14 cellular contexts compared by ENCODE assay signal in genomic region chr9:91905237-91905650, GRCh38. TPM values are rescaled to one million over a fixed set of nuclear protein-coding genes. Genes with fewer than 3 reads are reported as not detected.
DNase-seq lines count a peak whose midpoint lies in the region; ATAC-seq, FAIRE-seq and TF ChIP-seq lines count a peak whose summit lies in the region.
"Had no signal": no experiment of that assay in that cellular context is flagged by ENCODE, and none has a peak within 500 bp of the region (broad histone marks: within the 10 kb centered on the region; RNA-seq: fewer than 3 reads in every experiment).

No MANE protein-coding gene starts in this region.

- no peaks in the 10 kb centered on the region for H4K20me1 ChIP-seq in GM12878 (ENCODE audit: control insufficient read depth, insufficient read depth)

- H3K79me1 ChIP-seq in neuronal stem cell (ENCODE audit: low read depth, low read length) = peaks cover 11% of the 10 kb centered on the region

- H3K27me3 Mint-ChIP-seq in CD4-positive, alpha-beta T cell = peaks cover 11% of the 10 kb centered on the region

- FAIRE-seq in GM19239 (lab: Jason Lieb, UNC) (peak; percentile 8), GM12878 (lab: Jason Lieb, UNC) (peak; percentile 61)

- H3K79me2 ChIP-seq in GM12878 (ENCODE audit: control insufficient read depth, insufficient read depth, low read length) = no peaks in the 10 kb centered on the region

- peaks cover 5% of the 10 kb centered on the region for H3K4me1 Mint-ChIP-seq in CD4-positive, alpha-beta T cell (ENCODE audit: low read depth)

- H3K4me2 ChIP-seq in GM12878 (ENCODE audit: control insufficient read depth, insufficient read depth) (no peak overlapping the region), neuronal stem cell (ENCODE audit: insufficient read depth, low read length, poor library complexity, severe bottlenecking) (no peak overlapping the region)

- no peaks in the 10 kb centered on the region for H3K9me3 Mint-ChIP-seq in CD4-positive, alpha-beta T cell
- H3K9me3 Mint-ChIP-seq: H9; T-helper 1 cell treated with Interleukin-12 subunit alpha and Interleukin-12 subunit beta and Interleukin-4 antibody, amounts not matched to agents 30 μg/mL and 1 μg/mL, for 36 hours had no signal

- no peak overlapping the region for H2AFZ ChIP-seq in GM12878 (ENCODE audit: control insufficient read depth, low read depth, low read length)
- no peak overlapping the region for H2AFZ ChIP-seq in neuronal stem cell (ENCODE audit: low read length)

- no peak overlapping the region for H3K4me3 Mint-ChIP-seq in CD4-positive, alpha-beta T cell
- H3K4me3 Mint-ChIP-seq: H9; T-helper 1 cell treated with Interleukin-12 subunit alpha and Interleukin-12 subunit beta and Interleukin-4 antibody, amounts not matched to agents 30 μg/mL and 1 μg/mL, for 36 hours had no signal

- no peak for DNase-seq in A673 (ENCODE audit: low spot score)
- DNase-seq in GM19239 (ENCODE audit: insufficient read length, low spot score) = no peak
- DNase-seq in GM12878 (ENCODE audit: low read depth, low spot score) = no peak
- DNase-seq in neuronal stem cell (ENCODE audit: low spot score) = no peak
- DNase-seq in CD4-positive, alpha-beta T cell = no peak
- DNase-seq in G401 (ENCODE audit: low spot score) = no peak
- DNase-seq in GM13976 (ENCODE audit: low spot score) = no peak
- DNase-seq in dermis blood vessel endothelial cell = no peak
- DNase-seq: 8988T, H9, NCI-H1436 treated with DMSO at 0.1 percent for 48 hours, NCI-H524 treated with DMSO at 0.1 percent for 48 hours, SHP77 had no signal

- H3K36me3 Mint-ChIP-seq in CD4-positive, alpha-beta T cell (ENCODE audit: low read depth) = no peaks in the 10 kb centered on the region

- H3K27me3 ChIP-seq in A673 (replicated peaks; ENCODE audit: insufficient read depth, low read depth, low read length, poor library complexity) (no peaks in the 10 kb centered on the region), GM12878 (replicated peaks in 1 of 2; ENCODE audit: control insufficient read depth in 2 of 2, insufficient read depth in 2 of 2, low read length in 1 of 2) (peaks cover 0 to 3% of the 10 kb centered on the region in 2 experiments; a peak in 1 of 4 replicates), neuronal stem cell (ENCODE audit: control insufficient read depth in 3 of 3, insufficient read depth in 3 of 3, low read depth in 1 of 3, low read length in 3 of 3) (no peaks in the 10 kb centered on the region)
- H3K27me3 ChIP-seq in CD4-positive, alpha-beta T cell (ENCODE audit: control insufficient read depth, insufficient read depth, low read length) = no peaks in the 10 kb centered on the region

- TF ChIP-seq POLR2A in GM12878 (IDR thresholded peaks at IDR 0.05; ENCODE audit: low read depth, low read length) = no peak

- H3K4ac ChIP-seq in neuronal stem cell (ENCODE audit: low read length) = no peak overlapping the region

- no peak for ATAC-seq in GM12878
- ATAC-seq in CD4-positive, alpha-beta T cell (ENCODE audit: poor library complexity) = no peak

- CTCF ChIA-PET in A673 (lab: Charles Lee) = no interaction called here
- CTCF ChIA-PET in GM12878 (lab: Yijun Ruan, JAX) = no interaction called here
- CTCF ChIA-PET in CD4-positive, alpha-beta T cell (lab: Charles Lee) = no interaction called here

- RAD21 ChIA-PET in GM12878 (lab: Charles Lee; ENCODE audit: unreplicated experiment) = no interaction called here

- peak overlapping the region; percentile 87 for H4K8ac ChIP-seq in neuronal stem cell (ENCODE audit: low read depth, low read length)

- H3K9me3 ChIP-seq in A673 (ENCODE audit: low read depth, low read length, poor library complexity, severe bottlenecking) (no peaks in the 10 kb centered on the region), GM12878 (replicated peaks; ENCODE audit: control insufficient read depth, insufficient read depth, low read length) (no peaks in the 10 kb centered on the region), neuronal stem cell (replicated peaks in 1 of 2; ENCODE audit: control insufficient read depth in 2 of 2, insufficient read depth in 1 of 2, low read depth in 1 of 2, low read length in 2 of 2) (no peaks in the 10 kb centered on the region)
- H3K9me3 ChIP-seq in CD4-positive, alpha-beta T cell (ENCODE audit: control insufficient read depth, low read length) = no peaks in the 10 kb centered on the region

- intact Hi-C loops in A673 (cut with micrococcal nuclease; ENCODE audit: unreplicated experiment) (no loop called here), GM12878 (cut with micrococcal nuclease; ENCODE audit: unreplicated experiment) (no loop called here)
- intact Hi-C loops in CD4-positive, alpha-beta T cell (cut with DNase I, micrococcal nuclease) = no loop called here

- H3K18ac ChIP-seq in neuronal stem cell (ENCODE audit: low read length) = no peak overlapping the region

- 18% methylated on average over 1 of the region's 1 CpG for WGBS in GM12878 (ENCODE audit: insufficient coverage, insufficient replicate concordance, low lambda C conversion rate, missing lambda C conversion rate)
- 100% methylated on average over 1 of the region's 1 CpG; no CpG with 5 or more reads in 1 of the 2 donors for WGBS in neuronal stem cell (ENCODE audit: extremely low coverage in 2 of 2, insufficient read length in 2 of 2, insufficient replicate concordance in 1 of 2), 2 donors

- H3K27ac ChIP-seq in A673 (ENCODE audit: low read depth, low read length, poor library complexity, severe bottlenecking) (peak overlapping the region; percentile 46), GM12878 (ENCODE audit: control insufficient read depth, insufficient read depth) (no peak overlapping the region), neuronal stem cell (replicated peaks; ENCODE audit: low read length) (no peak overlapping the region)
- H3K27ac ChIP-seq in CD4-positive, alpha-beta T cell (ENCODE audit: low read depth, low read length) = no peak overlapping the region

- H2BK12ac ChIP-seq in neuronal stem cell (ENCODE audit: low read length) = no peak overlapping the region

- SMC1A ChIA-PET in GM12878 (lab: Charles Lee; ENCODE audit: uncharacterized antibody, unreplicated experiment) = no interaction called here

- no peak overlapping the region for H2AK5ac ChIP-seq in neuronal stem cell (ENCODE audit: low read depth, low read length)

- H3K4me1 ChIP-seq in A673 (ENCODE audit: insufficient read depth, low read length, poor library complexity, severe bottlenecking) = peaks cover 85% of the 10 kb centered on the region
- no peaks in the 10 kb centered on the region; the same call in 1 of the 2 replicates for H3K4me1 ChIP-seq in GM12878 (ENCODE audit: control insufficient read depth, insufficient read depth, low read length)
- peaks cover 14 to 25% of the 10 kb centered on the region in 2 donors for H3K4me1 ChIP-seq in neuronal stem cell (ENCODE audit: control insufficient read depth in 2 of 2, insufficient read depth in 1 of 2, low read depth in 1 of 2, low read length in 2 of 2)

- no peak overlapping the region for H3K23ac ChIP-seq in neuronal stem cell (ENCODE audit: low read depth, low read length, poor library complexity)

- no peaks in the 10 kb centered on the region for H3K36me3 ChIP-seq in A673 (ENCODE audit: insufficient read depth, low read length, poor library complexity, severe bottlenecking)
- H3K36me3 ChIP-seq in GM12878 (ENCODE audit: control insufficient read depth in 2 of 2, insufficient read depth in 2 of 2, low read length in 1 of 2) = no peaks in the 10 kb centered on the region
- no peaks in the 10 kb centered on the region for H3K36me3 ChIP-seq in neuronal stem cell (replicated peaks in 1 of 2; ENCODE audit: control insufficient read depth in 2 of 2, insufficient read depth in 2 of 2, low read length in 2 of 2)

- H3K4me3 ChIP-seq in A673 (ENCODE audit: low read depth, low read length, poor library complexity, severe bottlenecking) (no peak overlapping the region), GM12878 (no peak overlapping the region), neuronal stem cell (ENCODE audit: low read length in 2 of 2) (no peak overlapping the region)

- no peak overlapping the region for H4K91ac ChIP-seq in neuronal stem cell (ENCODE audit: low read depth, low read length, poor library complexity)

- H3K27ac Mint-ChIP-seq in CD4-positive, alpha-beta T cell = no peak overlapping the region
- H3K27ac Mint-ChIP-seq: H9; T-helper 1 cell treated with Interleukin-12 subunit alpha and Interleukin-12 subunit beta and Interleukin-4 antibody, amounts not matched to agents 30 μg/mL and 1 μg/mL, for 36 hours had no signal

- H2BK120ac ChIP-seq in neuronal stem cell (ENCODE audit: low read depth, low read length) = no peak overlapping the region

- no peak for TF ChIP-seq RAD21 in GM12878 (IDR thresholded peaks at IDR 0.05; ENCODE audit: insufficient read depth, low read depth, low read length)

- in situ Hi-C loops in GM12878 (cut with MboI) (no loop called here), G401 (cut with HindIII; ENCODE audit: low sequenced_read_pairs) (no loop called here), GM13976 (cut with MboI; ENCODE audit: low sequenced_read_pairs, unreplicated experiment) (no loop called here)

- POLR2A ChIA-PET in A673 (lab: Charles Lee; ENCODE audit: low non-redundant PET) = no interaction called here
- POLR2A ChIA-PET in GM12878 (lab: Charles Lee) = no interaction called here
- POLR2A ChIA-PET in CD4-positive, alpha-beta T cell (lab: Charles Lee) = no interaction called here

- H3K9ac ChIP-seq in GM12878 (ENCODE audit: control insufficient read depth, insufficient read depth, low read length) (no peak overlapping the region), neuronal stem cell (ENCODE audit: low read depth, low read length, poor library complexity) (no peak overlapping the region)

- no peak overlapping the region for H3K14ac ChIP-seq in neuronal stem cell (ENCODE audit: low read length)

- H2BK5ac ChIP-seq in neuronal stem cell (ENCODE audit: low read length) = no peak overlapping the region

- TF ChIP-seq CTCF in A673 (conservative IDR thresholded peaks at IDR 0.05; ENCODE audit: low read depth, low read length) (no peak), GM12878 (IDR thresholded peaks at IDR 0.05 in 2 of 3, conservative IDR thresholded peaks at IDR 0.05 in 1 of 3; ENCODE audit: control insufficient read depth in 2 of 3, extremely low read depth in 1 of 3, insufficient read depth in 1 of 3, low read depth in 3 of 3, low read length in 3 of 3) (no peak), GM13976 (IDR thresholded peaks at IDR 0.05; ENCODE audit: borderline replicate concordance, control extremely low read depth, extremely low read depth, insufficient read depth, missing control alignments) (no peak)
- no peak for TF ChIP-seq CTCF in CD4-positive, alpha-beta T cell (IDR thresholded peaks at IDR 0.05)

- H2BK15ac ChIP-seq in neuronal stem cell (ENCODE audit: low read length) = no peak overlapping the region

- BruUV-seq in A673 (replicated peaks; lab: Mats Ljungman, UMichigan) (no TSS peak), GM12878 (replicated peaks; lab: Mats Ljungman, UMichigan) (no TSS peak)

- no peak for TF ChIP-seq EP300 in GM12878 (IDR thresholded peaks at IDR 0.05; ENCODE audit: borderline replicate concordance in 1 of 2, control insufficient read depth in 1 of 2, low read depth in 2 of 2, low read length in 2 of 2)

RNA-seq across cellular contexts. Expression of gene ROR2, which starts 44.8 kb away (rescaled TPM):
- total RNA-seq in A673 (2021) (12.3 and 17.8 TPM in 2 replicates), GM12878 (2014; rRNA removed) (not detected in 2 replicates), GM12878 (2014; rRNA removed; fragmentation: Illumina TruSeq; extraction: Trizol) (not detected in 2 replicates), GM12878 (2021) (0.05 TPM in 1 of 2 replicates, not detected in the other), dermis blood vessel endothelial cell (under 0.01 TPM in 1 of 2 replicates, not detected in the other)
- not detected in 2 replicates for total RNA-seq in GM12878 (2013; cell fraction: nucleolus; rRNA removed)
- polyA plus RNA-seq in GM12878 (2011; ENCODE audit: low read depth) = not detected
- polyA plus RNA-seq in GM12878 (2011; rRNA removed) (not detected in 2 replicates), GM12878 (2014; fragmentation: Illumina TruSeq; extraction: Trizol) (not detected in 2 replicates), GM12878 (2014; fragmentation: Nextera tagmentation; extraction: Ambion mirVana) (not detected), GM12878 (2014; rRNA removed) (0.03 TPM in 1 of 2 replicates, not detected in the other), GM12878 (2016; fragmentation: Nextera tagmentation; extraction: Ambion mirVana) (not detected)
- 0.02 TPM in 1 of 2 replicates, not detected in the other for polyA plus RNA-seq in GM12878 (2011; cell fraction: cytosol; rRNA removed)
- not detected in 2 replicates for polyA plus RNA-seq in GM12878 (2011; cell fraction: nucleus; rRNA removed)
- 0.06 TPM in 1 of 2 replicates, not detected in the other for polyA plus RNA-seq in GM12878 (2012)
- polyA minus RNA-seq in GM12878 (2011; rRNA and poly(A)+ RNA removed) = 0.15 TPM in 1 of 2 replicates, not detected in the other
- polyA minus RNA-seq in GM12878 (2011; cell fraction: cytosol; rRNA and poly(A)+ RNA removed) = not detected in 2 replicates
- not detected in 2 replicates for polyA minus RNA-seq in GM12878 (2011; cell fraction: nucleus; rRNA and poly(A)+ RNA removed)
- 14.0 TPM for polyA plus RNA-seq in neuronal stem cell (2013, experiment 1 of 2)
- 13.8 TPM for polyA plus RNA-seq in neuronal stem cell (2013, experiment 2 of 2)
- total RNA-seq in CD4-positive, alpha-beta T cell = not detected
- total RNA-seq in G401 (2014; rRNA removed; shearing (Covaris generic)) = 1.4 and 3.2 TPM in 2 replicates
